In genomic region chr14:100386121-100386520, GRCh38 we compare ENCODE assay signal across 25 cellular contexts. TPM values are rescaled to one million over a fixed set of nuclear protein-coding genes. Genes with fewer than 3 reads are reported as not detected.
DNase-seq lines count a peak whose midpoint lies in the region; TF ChIP-seq lines count a peak whose summit lies in the region.
"Had no signal": no experiment of that assay in that cellular context is flagged by ENCODE, and none has a peak within 500 bp of the region (broad histone marks: within the 10 kb centered on the region; RNA-seq: fewer than 3 reads in every experiment).

No MANE protein-coding gene starts in this region.

- H3K9ac ChIP-seq in smooth muscle cell (ENCODE audit: low read depth), result peak overlapping the region; percentile 62

- peaks cover 13% of the 10 kb centered on the region for H3K79me2 ChIP-seq in smooth muscle cell (ENCODE audit: low read depth)

- H3K27me3 Mint-ChIP-seq in endothelial cell (ENCODE audit: unreplicated experiment), result peaks cover 2% of the 10 kb centered on the region
- H3K27me3 Mint-ChIP-seq: activated CD4-positive, alpha-beta memory T cell treated with anti-CD3 and anti-CD28 coated beads, Interleukin-2, amount 10 ng/mL, durations not matched to agents 7 days and 5 days; naive B cell had no signal

- peaks cover 31% of the 10 kb centered on the region for H3K4me1 Mint-ChIP-seq in endothelial cell (ENCODE audit: unreplicated experiment)

- no peaks in the 10 kb centered on the region for H3K36me3 Mint-ChIP-seq in endothelial cell (ENCODE audit: low read depth, unreplicated experiment)

- peaks cover 28% of the 10 kb centered on the region for H3F3A ChIP-seq in smooth muscle cell (ENCODE audit: low read depth)

- TF ChIP-seq CTCF in smooth muscle cell (IDR thresholded peaks at IDR 0.05; ENCODE audit: borderline replicate concordance, insufficient read depth, poor library complexity, severe bottlenecking) (no peak), endothelial cell (IDR thresholded peaks at IDR 0.05; ENCODE audit: unreplicated experiment) (no peak)

- H3K9me3 ChIP-seq in smooth muscle cell (replicated peaks; ENCODE audit: low read depth), result no peaks in the 10 kb centered on the region
- H3K9me3 ChIP-seq: heart right ventricle, lower lobe of right lung, ovary, sigmoid colon, tibial nerve had no signal

- peaks cover 21% of the 10 kb centered on the region for H3K4me1 ChIP-seq in smooth muscle cell (ENCODE audit: low read depth)

- H3K27me3 ChIP-seq in H7 (ENCODE audit: control insufficient read depth, insufficient read depth, low read length), result no peaks in the 10 kb centered on the region
- H3K27me3 ChIP-seq in smooth muscle cell (ENCODE audit: low read depth), result no peaks in the 10 kb centered on the region
- H3K27me3 ChIP-seq: heart right ventricle, ovary, sigmoid colon, tibial nerve had no signal

- DNase-seq in H7, result peak; percentile 54
- DNase-seq in astrocyte of the hippocampus (ENCODE audit: low read depth, low spot score), result peak; percentile 61
- DNase-seq in kidney glomerular epithelial cell (lab: John Stamatoyannopoulos, UW), result peak; percentile 38
- DNase-seq in smooth muscle cell (lab: John Stamatoyannopoulos, UW; ENCODE audit: unreplicated experiment), result no peak
- no peak for DNase-seq in endothelial cell (ENCODE audit: low spot score)
- no peak for DNase-seq in germinal center (ENCODE audit: low spot score)
- no peak for DNase-seq in stimulated activated CD4-positive, alpha-beta T cell treated with anti-CD3 and anti-CD28 coated beads, Interleukin-12 subunit alpha, Interleukin-12 subunit beta, amount 100 ng/mL, for 4 hours
- DNase-seq: activated CD4-positive, alpha-beta memory T cell treated with anti-CD3 and anti-CD28 coated beads, Interleukin-2, amount 10 ng/mL, durations not matched to agents 7 days and 5 days; amygdala; CD8-positive, alpha-beta T cell; cerebellar nuclear complex; DMS53; H9; heart right ventricle; Karpas-422; lower lobe of right lung; naive B cell; NCI-H2029; NCI-H226; ovary; sigmoid colon; stimulated activated CD4-positive, alpha-beta T cell treated with anti-CD3 and anti-CD28 coated beads, Interleukin-2, amount 100 ng/mL, for 24 hours; stimulated activated naive CD4-positive, alpha-beta T cell; T1000 had no signal

- peak overlapping the region; percentile 87 for H3K27ac ChIP-seq in smooth muscle cell (ENCODE audit: low read depth)
- H3K27ac ChIP-seq: heart right ventricle, lower lobe of right lung, sigmoid colon had no signal

- no peak overlapping the region for H3K27ac Mint-ChIP-seq in endothelial cell (ENCODE audit: unreplicated experiment)
- H3K27ac Mint-ChIP-seq: activated CD4-positive, alpha-beta memory T cell treated with anti-CD3 and anti-CD28 coated beads, Interleukin-2, amount 10 ng/mL, durations not matched to agents 7 days and 5 days; CD8-positive, alpha-beta T cell; H9; naive B cell had no signal

- peak overlapping the region; percentile 74 for H3K4me2 ChIP-seq in smooth muscle cell

- no peaks in the 10 kb centered on the region for H3K36me3 ChIP-seq in H7 (replicated peaks; ENCODE audit: control insufficient read depth, insufficient read depth, low read length)
- no peaks in the 10 kb centered on the region for H3K36me3 ChIP-seq in smooth muscle cell (ENCODE audit: low read depth)
- H3K36me3 ChIP-seq: ovary had no signal

- no peaks in the 10 kb centered on the region for H3K9me3 Mint-ChIP-seq in endothelial cell (ENCODE audit: unreplicated experiment)
- H3K9me3 Mint-ChIP-seq: activated CD4-positive, alpha-beta memory T cell treated with anti-CD3 and anti-CD28 coated beads, Interleukin-2, amount 10 ng/mL, durations not matched to agents 7 days and 5 days; CD8-positive, alpha-beta T cell; H9; naive B cell had no signal

- H3K4me3 Mint-ChIP-seq in endothelial cell (ENCODE audit: unreplicated experiment), result no peak overlapping the region
- H3K4me3 Mint-ChIP-seq: activated CD4-positive, alpha-beta memory T cell treated with anti-CD3 and anti-CD28 coated beads, Interleukin-2, amount 10 ng/mL, durations not matched to agents 7 days and 5 days; CD8-positive, alpha-beta T cell; H9; naive B cell had no signal

- no peak overlapping the region for H2AFZ ChIP-seq in smooth muscle cell (ENCODE audit: low read depth)

- peaks cover 4% of the 10 kb centered on the region for H4K20me1 ChIP-seq in smooth muscle cell (ENCODE audit: low read depth)

- 3% methylated on average over 2 of the region's 2 CpGs for WGBS in smooth muscle cell (ENCODE audit: low lambda C conversion rate)

- H3K4me3 ChIP-seq in H7 (ENCODE audit: insufficient read depth, low read depth, low read length) (no peak overlapping the region), smooth muscle cell (peak overlapping the region; percentile 23)
- H3K4me3 ChIP-seq: heart right ventricle, lower lobe of right lung, ovary, sigmoid colon, tibial nerve had no signal

RNA-seq across cellular contexts. Expression of gene WDR25, which starts 9.8 kb away (rescaled TPM):
- total RNA-seq in H7 (2014; rRNA removed; shearing (Covaris generic)), result 10.6 and 18.4 TPM in 2 replicates
- 8.8 and 9.8 TPM in 2 replicates for total RNA-seq in smooth muscle cell
- polyA plus RNA-seq in smooth muscle cell, result 15.8 and 15.9 TPM in 2 replicates
- 14.2 TPM for total RNA-seq in endothelial cell (ENCODE audit: unreplicated experiment)

Comparison
In these comparisons a context has a peak if more than half of its experiments do, and no peak if none do; other contexts are left out.
1. DNase-seq: peak in H7 (single experiment), astrocyte of the hippocampus (single experiment) and kidney glomerular epithelial cell (single experiment); none in smooth muscle cell (single experiment), endothelial cell (single experiment), germinal center (single experiment) and stimulated activated CD4-positive, alpha-beta T cell treated with anti-CD3 and anti-CD28 coated beads, Interleukin-12 subunit alpha, Interleukin-12 subunit beta, amount 100 ng/mL, for 4 hours (single experiment).